Comparison of ENCODE assay signal across 24 cellular contexts in genomic region chr14:20607617-20608016, GRCh38. TPM values are rescaled to one million over a fixed set of nuclear protein-coding genes. Genes with fewer than 3 reads are reported as not detected.
DNase-seq lines count a peak whose midpoint lies in the region; ATAC-seq, FAIRE-seq and TF ChIP-seq lines count a peak whose summit lies in the region.
"Had no signal": no experiment of that assay in that cellular context is flagged by ENCODE, and none has a peak within 500 bp of the region (broad histone marks: within the 10 kb centered on the region; RNA-seq: fewer than 3 reads in every experiment).

No MANE protein-coding gene starts in this region.

- H3K4me1 ChIP-seq in H1 (replicated peaks in 1 of 4; ENCODE audit: control insufficient read depth in 3 of 4, insufficient read depth in 4 of 4, low read length in 3 of 4) = peaks cover 0 to 2% (median 0%) of the 10 kb centered on the region in 4 experiments; a peak in 1 of 7 replicates
- H3K4me1 ChIP-seq: Caco-2 had no signal

- no peak for TF ChIP-seq RAD21 in H1 (IDR thresholded peaks at IDR 0.05 in 1 of 2, conservative IDR thresholded peaks at IDR 0.05 in 1 of 2; ENCODE audit: low read depth in 2 of 2, low read length in 2 of 2)

- H3K23ac ChIP-seq in H1 (ENCODE audit: insufficient read length) = no peak overlapping the region

- no peak overlapping the region for H4K5ac ChIP-seq in H1 (ENCODE audit: insufficient read length, low read depth, low read length)

- no peak overlapping the region for H3K56ac ChIP-seq in H1 (replicated peaks; ENCODE audit: insufficient read length, low read depth, low read length)

- no peaks in the 10 kb centered on the region for H3K27me3 ChIP-seq in H1 (replicated peaks in 1 of 4; ENCODE audit: control insufficient read depth in 3 of 4, extremely low read depth in 1 of 4, insufficient read depth in 3 of 4, low read length in 3 of 4)
- H3K27me3 ChIP-seq: Peyer's patch, SJSA1 had no signal

- no peaks in the 10 kb centered on the region for H3K36me3 Mint-ChIP-seq in activated CD4-positive, alpha-beta T cell treated with anti-CD3 and anti-CD28 coated beads for 36 hours (ENCODE audit: low read depth)
- H3K36me3 Mint-ChIP-seq: CD4-positive, CD25-positive, alpha-beta regulatory T cell had no signal

- no peak overlapping the region for H3K4ac ChIP-seq in H1 (replicated peaks; ENCODE audit: insufficient read length, low read depth, low read length)

- H3K36me3 ChIP-seq in H1 (ENCODE audit: control insufficient read depth in 2 of 4, insufficient read depth in 4 of 4, low read length in 3 of 4) = no peaks in the 10 kb centered on the region
- H3K36me3 ChIP-seq: Peyer's patch, SJSA1 had no signal

- no peak overlapping the region for H3K27ac ChIP-seq in H1 (ENCODE audit: low read depth, low read length)
- H3K27ac ChIP-seq: KMS-11, Peyer's patch, SJSA1 had no signal

- no peak overlapping the region for H3K27ac Mint-ChIP-seq in activated CD4-positive, alpha-beta T cell treated with anti-CD3 and anti-CD28 coated beads for 36 hours
- H3K27ac Mint-ChIP-seq in stimulated activated naive CD8-positive, alpha-beta T cell treated with anti-CD3 and anti-CD28 coated beads, Interleukin-15, amount 100 ng/mL, for 72 hours = no peak overlapping the region

- no peaks in the 10 kb centered on the region for H3K9me3 Mint-ChIP-seq in activated CD4-positive, alpha-beta T cell treated with anti-CD3 and anti-CD28 coated beads for 36 hours (ENCODE audit: low read depth)
- H3K9me3 Mint-ChIP-seq in stimulated activated naive CD8-positive, alpha-beta T cell treated with anti-CD3 and anti-CD28 coated beads, Interleukin-15, amount 100 ng/mL, for 72 hours = no peaks in the 10 kb centered on the region
- H3K9me3 Mint-ChIP-seq: CD4-positive, CD25-positive, alpha-beta regulatory T cell had no signal

- no peak for FAIRE-seq in H1 (lab: Jason Lieb, UNC)

- no peak overlapping the region for H3K14ac ChIP-seq in H1 (ENCODE audit: insufficient read length)

- no peaks in the 10 kb centered on the region for H3K79me1 ChIP-seq in H1 (ENCODE audit: low read depth, low read length)

- H3K9ac ChIP-seq in H1 (replicated peaks in 1 of 4; ENCODE audit: extremely low read depth in 1 of 4, low read depth in 3 of 4, low read length in 3 of 4) = no peak overlapping the region
- H3K9ac ChIP-seq: KMS-11 had no signal

- POLR2A ChIA-PET in activated CD4-positive, alpha-beta T cell treated with anti-CD3 and anti-CD28 coated beads for 36 hours (lab: Charles Lee) = interaction anchor here (0.5 to 1.4 kb wide), 2 partner anchors 47 to 137 kb away, joined by 3 to 5 read pairs; no protein-coding TSS in a partner anchor
- POLR2A ChIA-PET in H1 (lab: Charles Lee; ENCODE audit: partially characterized antibody) = interaction anchor here (1.1 to 7.8 kb wide), 6 partner anchors 10 to 275 kb away, joined by 3 to 49 read pairs (median 4); partner anchors contain the start of genes APEX1, OSGEP and PNP

- TF ChIP-seq POLR2A in H1 (IDR thresholded peaks at IDR 0.05; ENCODE audit: control extremely low read depth in 1 of 2, low read depth in 2 of 2, low read length in 2 of 2) = no peak

- no peak overlapping the region for H2BK5ac ChIP-seq in H1 (ENCODE audit: low read depth, low read length)

- no peak overlapping the region for H3K18ac ChIP-seq in H1 (ENCODE audit: extremely low read depth, low read length)

- no peak overlapping the region for H2AK5ac ChIP-seq in H1 (ENCODE audit: low read depth, low read length)

- no peak for DNase-seq in activated CD4-positive, alpha-beta T cell treated with anti-CD3 and anti-CD28 coated beads for 36 hours
- no peak for DNase-seq in activated CD4-positive, alpha-beta T cell treated with anti-CD3 and anti-CD28 coated beads for 48 hours
- DNase-seq in stimulated activated naive CD8-positive, alpha-beta T cell treated with anti-CD3 and anti-CD28 coated beads, Interleukin-15, amount 100 ng/mL, for 72 hours = no peak
- no peak for DNase-seq in stimulated activated naive CD8-positive, alpha-beta T cell treated with anti-CD3 and anti-CD28 coated beads, Interleukin-15, Interleukin-2, amounts not matched to agents 100 U/mL and 50 U/mL, for 24 hours
- DNase-seq in H1 (ENCODE audit: low read depth in 1 of 2, low spot score in 2 of 2) (no peak), cerebellar cortex (ENCODE audit: low spot score) (no peak), NCI-H2107 treated with DMSO at 0.1 percent for 48 hours (lab: John Stamatoyannopoulos, UW; ENCODE audit: unreplicated experiment) (no peak)
- DNase-seq: 8988T; Caco-2; CD4-positive, CD25-positive, alpha-beta regulatory T cell; GDM1; NCI-H1048; NCI-H1436; NCI-H1930; NCI-H446; NCI-H526 treated with DMSO at 0.1 percent for 48 hours; Peyer's patch had no signal

- H3K4me3 Mint-ChIP-seq in activated CD4-positive, alpha-beta T cell treated with anti-CD3 and anti-CD28 coated beads for 36 hours = no peak overlapping the region
- H3K4me3 Mint-ChIP-seq in stimulated activated naive CD8-positive, alpha-beta T cell treated with anti-CD3 and anti-CD28 coated beads, Interleukin-15, amount 100 ng/mL, for 72 hours = no peak overlapping the region

- H3K27me3 Mint-ChIP-seq in activated CD4-positive, alpha-beta T cell treated with anti-CD3 and anti-CD28 coated beads for 36 hours = no peaks in the 10 kb centered on the region
- no peaks in the 10 kb centered on the region for H3K27me3 Mint-ChIP-seq in stimulated activated naive CD8-positive, alpha-beta T cell treated with anti-CD3 and anti-CD28 coated beads, Interleukin-15, amount 100 ng/mL, for 72 hours
- H3K27me3 Mint-ChIP-seq: CD4-positive, CD25-positive, alpha-beta regulatory T cell had no signal

- H4K8ac ChIP-seq in H1 (ENCODE audit: extremely low read depth, insufficient read depth, low read length) = no peak overlapping the region

- no peaks in the 10 kb centered on the region for H3K9me3 ChIP-seq in H1 (ENCODE audit: insufficient read depth in 2 of 2, low read depth in 1 of 2, low read length in 1 of 2)
- H3K9me3 ChIP-seq: Caco-2, Peyer's patch, SJSA1 had no signal

- no peak for TF ChIP-seq CTCF in H1 (IDR thresholded peaks at IDR 0.05; ENCODE audit: control extremely low read depth in 1 of 3, insufficient read depth in 1 of 3, low read depth in 1 of 3, low read length in 3 of 3)

- no peak overlapping the region for H4K91ac ChIP-seq in H1 (replicated peaks; ENCODE audit: insufficient read length, low read length)

- peak; percentile 25 for ATAC-seq in activated CD4-positive, alpha-beta T cell treated with anti-CD3 and anti-CD28 coated beads for 36 hours
- peak; percentile 10 for ATAC-seq in stimulated activated naive CD8-positive, alpha-beta T cell treated with anti-CD3 and anti-CD28 coated beads, Interleukin-15, amount 100 ng/mL, for 72 hours
- ATAC-seq in stimulated activated naive CD8-positive, alpha-beta T cell treated with anti-CD3 and anti-CD28 coated beads, Interleukin-15, Interleukin-2, amounts not matched to agents 100 U/mL and 50 U/mL, for 24 hours = no peak
- ATAC-seq in HG03565 (IDR thresholded peaks at IDR 0.05; ENCODE audit: unreplicated experiment) = no peak

- peaks cover 3% of the 10 kb centered on the region for H3K4me1 Mint-ChIP-seq in activated CD4-positive, alpha-beta T cell treated with anti-CD3 and anti-CD28 coated beads for 36 hours
- peaks cover 6% of the 10 kb centered on the region for H3K4me1 Mint-ChIP-seq in stimulated activated naive CD8-positive, alpha-beta T cell treated with anti-CD3 and anti-CD28 coated beads, Interleukin-15, amount 100 ng/mL, for 72 hours
- H3K4me1 Mint-ChIP-seq: CD4-positive, CD25-positive, alpha-beta regulatory T cell had no signal

- no peak overlapping the region for H2BK120ac ChIP-seq in H1 (replicated peaks; ENCODE audit: low read depth, low read length)

- H2AFZ ChIP-seq in H1 (ENCODE audit: low read length) = peak overlapping the region; percentile 66; the same call in 1 of the 2 replicates

- H3K4me3 ChIP-seq in H1 (ENCODE audit: extremely low read depth in 1 of 4, insufficient read depth in 2 of 4, low read depth in 3 of 4, low read length in 4 of 4) = no peak overlapping the region
- H3K4me3 ChIP-seq: Peyer's patch, SJSA1 had no signal

- no peaks in the 10 kb centered on the region for H3K23me2 ChIP-seq in H1 (ENCODE audit: low read depth, low read length)

- no peak overlapping the region for H2BK15ac ChIP-seq in H1 (ENCODE audit: low read length)

- TF ChIP-seq EP300 in H1 (IDR thresholded peaks at IDR 0.05; ENCODE audit: borderline replicate concordance in 1 of 2, low read depth in 2 of 2, low read length in 2 of 2) = no peak

- H3K4me2 ChIP-seq in H1 (ENCODE audit: insufficient read depth in 1 of 2, low read depth in 2 of 2, low read length in 2 of 2) = no peak overlapping the region
- H3K4me2 ChIP-seq: KMS-11 had no signal

- H4K20me1 ChIP-seq in H1 (replicated peaks in 1 of 2; ENCODE audit: control insufficient read depth in 1 of 2, insufficient read depth in 2 of 2, low read length in 2 of 2) = no peaks in the 10 kb centered on the region

- 86% methylated on average over 5 of the region's 5 CpGs; no CpG with 5 or more reads in 1 of the 2 experiments for WGBS in H1 (ENCODE audit: extremely low coverage in 1 of 2, insufficient coverage in 1 of 2, insufficient read length in 1 of 2, insufficient replicate concordance in 2 of 2, low coverage in 1 of 2, low lambda C conversion rate in 2 of 2, missing lambda C conversion rate in 1 of 2), 2 experiments

- H2BK12ac ChIP-seq in H1 (ENCODE audit: low read depth, low read length) = no peak overlapping the region

- no peaks in the 10 kb centered on the region for H3K79me2 ChIP-seq in H1 (ENCODE audit: control insufficient read depth in 1 of 2, insufficient read depth in 2 of 2, low read length in 2 of 2)

- CTCF ChIA-PET in activated CD4-positive, alpha-beta T cell treated with anti-CD3 and anti-CD28 coated beads for 36 hours (lab: Charles Lee) = interaction anchor here (0.6 to 5.0 kb wide), 10 partner anchors 8 to 301 kb away, joined by 3 to 61 read pairs (median 4); no protein-coding TSS in a partner anchor
- CTCF ChIA-PET in H1 (lab: Charles Lee; ENCODE audit: partially characterized antibody) = interaction anchor here (0.9 to 8.9 kb wide), 28 partner anchors 9 to 280 kb away, joined by 3 to 114 read pairs (median 6); partner anchors contain the start of genes APEX1, RNASE11 and TEP1

- H2BK20ac ChIP-seq in H1 (ENCODE audit: low read length) = no peak overlapping the region

- intact Hi-C loops in activated CD4-positive, alpha-beta T cell treated with anti-CD3 and anti-CD28 coated beads for 36 hours (cut with DNase I, micrococcal nuclease) = loop anchor here in 1 of 2 experiments (2.0 kb wide), 1 partner anchor 77 kb away; no protein-coding TSS in a partner anchor

RNA-seq across cellular contexts. Expression of gene RNASE12, which starts 16.4 kb away (rescaled TPM):
- total RNA-seq in activated CD4-positive, alpha-beta T cell treated with anti-CD3 and anti-CD28 coated beads for 36 hours = not detected
- not detected in 2 replicates for total RNA-seq in H1 (2021; fragmentation: NEBNext Ultra II Directional; extraction: Animal tissue kit (Norgen Biotek cat#: 25700))
- polyA plus RNA-seq in H1 (2011; rRNA removed) = not detected in 2 replicates
- not detected for polyA plus RNA-seq in H1 (2011; cell fraction: cytosol; rRNA removed)
- polyA plus RNA-seq in H1 (2011; cell fraction: nucleus; rRNA removed) = not detected
- polyA plus RNA-seq in H1 (2012, experiment 1 of 2) = not detected in 4 replicates
- not detected for polyA plus RNA-seq in H1 (2012, experiment 2 of 2)
- not detected for polyA plus RNA-seq in H1 (2013, experiment 1 of 2)
- not detected for polyA plus RNA-seq in H1 (2013, experiment 2 of 2)
- not detected in 2 replicates for polyA minus RNA-seq in H1 (2011; rRNA and poly(A)+ RNA removed)
- not detected for polyA minus RNA-seq in H1 (2011; cell fraction: cytosol; rRNA and poly(A)+ RNA removed)
- not detected for polyA minus RNA-seq in H1 (2011; cell fraction: nucleus; rRNA and poly(A)+ RNA removed)
- total RNA-seq: Caco-2; CD4-positive, CD25-positive, alpha-beta regulatory T cell; Daoy; H4; M059J; Peyer's patch; SJSA1 had no signal
- polyA plus RNA-seq: AG04450; CD4-positive, CD25-positive, alpha-beta regulatory T cell had no signal

RNA-seq across cellular contexts. Expression of gene RNASE11, which starts 19.8 kb away (rescaled TPM):
- not detected for total RNA-seq in activated CD4-positive, alpha-beta T cell treated with anti-CD3 and anti-CD28 coated beads for 36 hours
- total RNA-seq in H1 (2021; fragmentation: NEBNext Ultra II Directional; extraction: Animal tissue kit (Norgen Biotek cat#: 25700)) = not detected in 2 replicates
- polyA plus RNA-seq in H1 (2011; rRNA removed) = not detected in 2 replicates
- not detected for polyA plus RNA-seq in H1 (2011; cell fraction: cytosol; rRNA removed)
- polyA plus RNA-seq in H1 (2011; cell fraction: nucleus; rRNA removed) = not detected
- polyA plus RNA-seq in H1 (2012, experiment 1 of 2) = not detected in 4 replicates
- polyA plus RNA-seq in H1 (2012, experiment 2 of 2) = not detected
- polyA plus RNA-seq in H1 (2013, experiment 1 of 2) = 0.06 TPM
- 0.09 TPM for polyA plus RNA-seq in H1 (2013, experiment 2 of 2)
- polyA minus RNA-seq in H1 (2011; rRNA and poly(A)+ RNA removed) = not detected in 2 replicates
- not detected for polyA minus RNA-seq in H1 (2011; cell fraction: cytosol; rRNA and poly(A)+ RNA removed)
- polyA minus RNA-seq in H1 (2011; cell fraction: nucleus; rRNA and poly(A)+ RNA removed) = not detected
- total RNA-seq: Caco-2; CD4-positive, CD25-positive, alpha-beta regulatory T cell; H4; M059J; Peyer's patch; SJSA1 had no signal
- polyA plus RNA-seq: AG04450; CD4-positive, CD25-positive, alpha-beta regulatory T cell had no signal

RNA-seq across cellular contexts. Expression of gene OR6S1, which starts 33.9 kb away (rescaled TPM):
- total RNA-seq in activated CD4-positive, alpha-beta T cell treated with anti-CD3 and anti-CD28 coated beads for 36 hours = not detected
- not detected in 2 replicates for total RNA-seq in H1 (2021; fragmentation: NEBNext Ultra II Directional; extraction: Animal tissue kit (Norgen Biotek cat#: 25700))
- polyA plus RNA-seq in H1 (2011; rRNA removed) = not detected in 2 replicates
- polyA plus RNA-seq in H1 (2011; cell fraction: cytosol; rRNA removed) = not detected
- not detected for polyA plus RNA-seq in H1 (2011; cell fraction: nucleus; rRNA removed)
- polyA plus RNA-seq in H1 (2012, experiment 1 of 2) = not detected in 4 replicates
- not detected for polyA plus RNA-seq in H1 (2012, experiment 2 of 2)
- not detected for polyA plus RNA-seq in H1 (2013, experiment 1 of 2)
- not detected for polyA plus RNA-seq in H1 (2013, experiment 2 of 2)
- polyA minus RNA-seq in H1 (2011; rRNA and poly(A)+ RNA removed) = 0.17 TPM in 1 of 2 replicates, not detected in the other
- polyA minus RNA-seq in H1 (2011; cell fraction: cytosol; rRNA and poly(A)+ RNA removed) = not detected
- polyA minus RNA-seq in H1 (2011; cell fraction: nucleus; rRNA and poly(A)+ RNA removed) = not detected
- total RNA-seq: Caco-2; CD4-positive, CD25-positive, alpha-beta regulatory T cell; Daoy; H4; M059J; Peyer's patch; SJSA1 had no signal
- polyA plus RNA-seq: AG04450; CD4-positive, CD25-positive, alpha-beta regulatory T cell had no signal

RNA-seq across cellular contexts. Expression of gene RNASE9, which starts 46.8 kb away (rescaled TPM):
- total RNA-seq in activated CD4-positive, alpha-beta T cell treated with anti-CD3 and anti-CD28 coated beads for 36 hours = not detected
- not detected in 2 replicates for total RNA-seq in H1 (2021; fragmentation: NEBNext Ultra II Directional; extraction: Animal tissue kit (Norgen Biotek cat#: 25700))
- 0.06 TPM in 2 replicates for polyA plus RNA-seq in H1 (2011; rRNA removed)
- polyA plus RNA-seq in H1 (2011; cell fraction: cytosol; rRNA removed) = 0.12 TPM
- 0.13 TPM for polyA plus RNA-seq in H1 (2011; cell fraction: nucleus; rRNA removed)
- polyA plus RNA-seq in H1 (2012, experiment 1 of 2) = not detected in 4 replicates
- not detected for polyA plus RNA-seq in H1 (2012, experiment 2 of 2)
- polyA plus RNA-seq in H1 (2013, experiment 1 of 2) = 0.14 TPM
- 0.17 TPM for polyA plus RNA-seq in H1 (2013, experiment 2 of 2)
- polyA minus RNA-seq in H1 (2011; rRNA and poly(A)+ RNA removed) = 0.22 TPM in 1 of 2 replicates, not detected in the other
- not detected for polyA minus RNA-seq in H1 (2011; cell fraction: cytosol; rRNA and poly(A)+ RNA removed)
- 0.60 TPM for polyA minus RNA-seq in H1 (2011; cell fraction: nucleus; rRNA and poly(A)+ RNA removed)
- total RNA-seq: Caco-2; CD4-positive, CD25-positive, alpha-beta regulatory T cell; Daoy; H4; M059J; Peyer's patch; SJSA1 had no signal
- polyA plus RNA-seq: AG04450; CD4-positive, CD25-positive, alpha-beta regulatory T cell had no signal

Comparison
In these comparisons a context has a peak if more than half of its experiments do, and no peak if none do; other contexts are left out.
1. ATAC-seq: peak in activated CD4-positive, alpha-beta T cell treated with anti-CD3 and anti-CD28 coated beads for 36 hours (single experiment) and stimulated activated naive CD8-positive, alpha-beta T cell treated with anti-CD3 and anti-CD28 coated beads, Interleukin-15, amount 100 ng/mL, for 72 hours (single experiment); none in stimulated activated naive CD8-positive, alpha-beta T cell treated with anti-CD3 and anti-CD28 coated beads, Interleukin-15, Interleukin-2, amounts not matched to agents 100 U/mL and 50 U/mL, for 24 hours (single experiment) and HG03565 (single experiment).